Comparison of ENCODE assay signal across 23 cellular contexts in genomic region chrX:146264763-146265375, GRCh38.
"Had no signal": no experiment of that assay in that cellular context is flagged by ENCODE, and none has a peak within 500 bp of the region (broad histone marks: within the 10 kb centered on the region; RNA-seq: fewer than 3 reads in every experiment).

No MANE protein-coding gene starts in this region.

- ATAC-seq: activated CD4-positive, CD25-positive, alpha-beta regulatory T cell treated with anti-CD3 and anti-CD28 coated beads, Interleukin-2, amount 50 U/mL, for 24 hours; left lobe of liver; psoas muscle; right lobe of liver had no signal

- H3K9me3 Mint-ChIP-seq: activated CD4-positive, alpha-beta T cell treated with anti-CD3 and anti-CD28 coated beads, Interleukin-2, amount 10 ng/mL, durations not matched to agents 7 days and 5 days; central memory CD8-positive, alpha-beta T cell had no signal

- H3K27ac Mint-ChIP-seq: activated CD4-positive, alpha-beta T cell treated with anti-CD3 and anti-CD28 coated beads, Interleukin-2, amount 10 ng/mL, durations not matched to agents 7 days and 5 days; activated naive CD4-positive, alpha-beta T cell treated with anti-CD3 and anti-CD28 coated beads, Interleukin-2, amount 10 ng/mL, durations not matched to agents 7 days and 5 days; mesothelial cell of epicardium; nephron progenitor cell had no signal

- H3K4me1 Mint-ChIP-seq: activated CD4-positive, alpha-beta T cell treated with anti-CD3 and anti-CD28 coated beads, Interleukin-2, amount 10 ng/mL, durations not matched to agents 7 days and 5 days; activated naive CD4-positive, alpha-beta T cell treated with anti-CD3 and anti-CD28 coated beads, Interleukin-2, amount 10 ng/mL, durations not matched to agents 7 days and 5 days; central memory CD8-positive, alpha-beta T cell; mesothelial cell of epicardium had no signal

- H3K4me3 Mint-ChIP-seq: activated CD4-positive, alpha-beta T cell treated with anti-CD3 and anti-CD28 coated beads, Interleukin-2, amount 10 ng/mL, durations not matched to agents 7 days and 5 days; activated naive CD4-positive, alpha-beta T cell treated with anti-CD3 and anti-CD28 coated beads, Interleukin-2, amount 10 ng/mL, durations not matched to agents 7 days and 5 days; central memory CD8-positive, alpha-beta T cell; mesothelial cell of epicardium; nephron progenitor cell had no signal

- H3K27me3 Mint-ChIP-seq: activated CD4-positive, alpha-beta T cell treated with anti-CD3 and anti-CD28 coated beads, Interleukin-2, amount 10 ng/mL, durations not matched to agents 7 days and 5 days; activated naive CD4-positive, alpha-beta T cell treated with anti-CD3 and anti-CD28 coated beads, Interleukin-2, amount 10 ng/mL, durations not matched to agents 7 days and 5 days; central memory CD8-positive, alpha-beta T cell had no signal

- H3K36me3 Mint-ChIP-seq: activated naive CD4-positive, alpha-beta T cell treated with anti-CD3 and anti-CD28 coated beads, Interleukin-2, amount 10 ng/mL, durations not matched to agents 7 days and 5 days; mesothelial cell of epicardium had no signal

- DNase-seq: activated CD4-positive, alpha-beta T cell treated with anti-CD3 and anti-CD28 coated beads, Interleukin-2, amount 10 ng/mL, durations not matched to agents 7 days and 5 days; activated CD8-positive, alpha-beta memory T cell treated with anti-CD3 and anti-CD28 coated beads, Interleukin-2, amount 50 U/mL, for 48 hours; activated effector memory CD4-positive, alpha-beta T cell treated with Interleukin-2 at 50 U/mL for 16 hours; activated naive CD4-positive, alpha-beta T cell treated with anti-CD3 and anti-CD28 coated beads, Interleukin-2, amount 10 ng/mL, durations not matched to agents 7 days and 5 days; activated T-cell treated with anti-CD3 and anti-CD28 coated beads, Interleukin-2, amount 50 U/mL, for 48 hours; aorta; brain microvascular endothelial cell; effector CD4-positive, alpha-beta T cell; head of caudate nucleus; nephron progenitor cell; occipital lobe; psoas muscle; right lobe of liver; small intestine; stimulated activated CD4-positive, alpha-beta T cell treated with anti-CD3 and anti-CD28 coated beads, Interleukin-15, amount 100 ng/mL, for 24 hours; stimulated activated CD4-positive, alpha-beta T cell treated with anti-CD3 and anti-CD28 coated beads, Interleukin-2, amount 100 ng/mL, for 48 hours; stomach; T-helper 9 cell; upper lobe of left lung had no signal
